In the genomic region with DNA sequence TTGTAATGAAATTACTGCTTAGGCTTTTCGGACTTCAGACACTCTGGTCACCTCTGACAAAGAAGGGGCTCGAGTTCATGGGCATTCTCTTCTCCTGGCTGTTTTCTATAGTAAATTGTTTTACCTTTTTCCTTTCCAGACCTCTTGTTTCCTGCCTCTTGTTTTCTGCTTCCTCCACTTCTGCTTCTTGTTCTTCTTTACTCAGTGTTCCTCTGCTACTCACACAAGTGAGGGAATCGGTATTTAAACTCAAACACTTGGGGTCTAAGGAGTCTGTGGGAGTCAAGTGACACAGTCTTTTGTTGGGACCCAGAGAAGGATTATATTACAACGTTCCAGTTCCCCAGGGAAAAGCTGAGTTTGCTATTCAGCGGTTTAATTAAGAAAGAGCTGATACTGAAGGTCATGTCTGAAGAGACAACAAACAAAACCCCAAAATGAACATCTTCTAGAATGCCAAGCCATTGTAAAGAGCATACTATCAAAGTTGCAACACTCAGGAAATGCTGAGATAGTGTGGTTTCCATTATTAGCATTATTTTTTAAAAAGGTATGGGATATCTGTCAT, we compare ENCODE assay signal across 2 cellular contexts.
TF ChIP-seq lines count a peak whose summit lies in the region.

No MANE protein-coding gene starts in this region.

TF ChIP-seq in SK-N-SH, 30 proteins besides CTCF, POLR2A, EP300 and RAD21 (continued from another document):
- TF ChIP-seq, protein P1, sequence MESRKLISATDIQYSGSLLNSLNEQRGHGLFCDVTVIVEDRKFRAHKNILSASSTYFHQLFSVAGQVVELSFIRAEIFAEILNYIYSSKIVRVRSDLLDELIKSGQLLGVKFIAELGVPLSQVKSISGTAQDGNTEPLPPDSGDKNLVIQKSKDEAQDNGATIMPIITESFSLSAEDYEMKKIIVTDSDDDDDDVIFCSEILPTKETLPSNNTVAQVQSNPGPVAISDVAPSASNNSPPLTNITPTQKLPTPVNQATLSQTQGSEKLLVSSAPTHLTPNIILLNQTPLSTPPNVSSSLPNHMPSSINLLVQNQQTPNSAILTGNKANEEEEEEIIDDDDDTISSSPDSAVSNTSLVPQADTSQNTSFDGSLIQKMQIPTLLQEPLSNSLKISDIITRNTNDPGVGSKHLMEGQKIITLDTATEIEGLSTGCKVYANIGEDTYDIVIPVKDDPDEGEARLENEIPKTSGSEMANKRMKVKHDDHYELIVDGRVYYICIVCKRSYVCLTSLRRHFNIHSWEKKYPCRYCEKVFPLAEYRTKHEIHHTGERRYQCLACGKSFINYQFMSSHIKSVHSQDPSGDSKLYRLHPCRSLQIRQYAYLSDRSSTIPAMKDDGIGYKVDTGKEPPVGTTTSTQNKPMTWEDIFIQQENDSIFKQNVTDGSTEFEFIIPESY (IDR thresholded peaks at IDR 0.05; ENCODE audit: borderline replicate concordance, low read depth) = no peak
- TF ChIP-seq RXRA (IDR thresholded peaks at IDR 0.05; ENCODE audit: borderline replicate concordance, low read depth) = no peak
- no peak for TF ChIP-seq JUND (IDR thresholded peaks at IDR 0.05)
- TF ChIP-seq TAF1 (IDR thresholded peaks at IDR 0.05; ENCODE audit: borderline replicate concordance, low read depth, low read length) = no peak
- TF ChIP-seq SMC3 (IDR thresholded peaks at IDR 0.05; ENCODE audit: low read depth, low read length) = no peak
- no peak for TF ChIP-seq FOXM1 (IDR thresholded peaks at IDR 0.05; ENCODE audit: low read depth)
- no peak for TF ChIP-seq CHD2 (IDR thresholded peaks at IDR 0.05; ENCODE audit: low read length, partially characterized antibody)
- no peak for TF ChIP-seq GATA2 (CRISPR knock-in tag; IDR thresholded peaks at IDR 0.05)
- TF ChIP-seq TCF12 (IDR thresholded peaks at IDR 0.05) = no peak
- no peak for TF ChIP-seq NRF1 (IDR thresholded peaks at IDR 0.05; ENCODE audit: low read depth, low read length)
- TF ChIP-seq RCOR1 (IDR thresholded peaks at IDR 0.05; ENCODE audit: low read length) = no peak
- TF ChIP-seq, protein P2, sequence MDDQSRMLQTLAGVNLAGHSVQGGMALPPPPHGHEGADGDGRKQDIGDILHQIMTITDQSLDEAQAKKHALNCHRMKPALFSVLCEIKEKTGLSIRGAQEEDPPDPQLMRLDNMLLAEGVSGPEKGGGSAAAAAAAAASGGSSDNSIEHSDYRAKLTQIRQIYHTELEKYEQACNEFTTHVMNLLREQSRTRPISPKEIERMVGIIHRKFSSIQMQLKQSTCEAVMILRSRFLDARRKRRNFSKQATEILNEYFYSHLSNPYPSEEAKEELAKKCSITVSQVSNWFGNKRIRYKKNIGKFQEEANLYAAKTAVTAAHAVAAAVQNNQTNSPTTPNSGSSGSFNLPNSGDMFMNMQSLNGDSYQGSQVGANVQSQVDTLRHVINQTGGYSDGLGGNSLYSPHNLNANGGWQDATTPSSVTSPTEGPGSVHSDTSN (IDR thresholded peaks at IDR 0.05) = no peak
- no peak for TF ChIP-seq GABPA (IDR thresholded peaks at IDR 0.05; ENCODE audit: low read depth)
- no peak for TF ChIP-seq POLR2AphosphoS5 (IDR thresholded peaks at IDR 0.05; ENCODE audit: low read depth, low read length)
- TF ChIP-seq, protein P3, sequence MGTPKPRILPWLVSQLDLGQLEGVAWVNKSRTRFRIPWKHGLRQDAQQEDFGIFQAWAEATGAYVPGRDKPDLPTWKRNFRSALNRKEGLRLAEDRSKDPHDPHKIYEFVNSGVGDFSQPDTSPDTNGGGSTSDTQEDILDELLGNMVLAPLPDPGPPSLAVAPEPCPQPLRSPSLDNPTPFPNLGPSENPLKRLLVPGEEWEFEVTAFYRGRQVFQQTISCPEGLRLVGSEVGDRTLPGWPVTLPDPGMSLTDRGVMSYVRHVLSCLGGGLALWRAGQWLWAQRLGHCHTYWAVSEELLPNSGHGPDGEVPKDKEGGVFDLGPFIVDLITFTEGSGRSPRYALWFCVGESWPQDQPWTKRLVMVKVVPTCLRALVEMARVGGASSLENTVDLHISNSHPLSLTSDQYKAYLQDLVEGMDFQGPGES (IDR thresholded peaks at IDR 0.05; ENCODE audit: low read depth, low read length) = no peak

TF ChIP-seq in SK-N-SH treated with all-trans-retinoic acid at 6 μM for 48 hours, 23 proteins besides CTCF, POLR2A, EP300 and RAD21 (continued from another document):
- TF ChIP-seq, protein P4, sequence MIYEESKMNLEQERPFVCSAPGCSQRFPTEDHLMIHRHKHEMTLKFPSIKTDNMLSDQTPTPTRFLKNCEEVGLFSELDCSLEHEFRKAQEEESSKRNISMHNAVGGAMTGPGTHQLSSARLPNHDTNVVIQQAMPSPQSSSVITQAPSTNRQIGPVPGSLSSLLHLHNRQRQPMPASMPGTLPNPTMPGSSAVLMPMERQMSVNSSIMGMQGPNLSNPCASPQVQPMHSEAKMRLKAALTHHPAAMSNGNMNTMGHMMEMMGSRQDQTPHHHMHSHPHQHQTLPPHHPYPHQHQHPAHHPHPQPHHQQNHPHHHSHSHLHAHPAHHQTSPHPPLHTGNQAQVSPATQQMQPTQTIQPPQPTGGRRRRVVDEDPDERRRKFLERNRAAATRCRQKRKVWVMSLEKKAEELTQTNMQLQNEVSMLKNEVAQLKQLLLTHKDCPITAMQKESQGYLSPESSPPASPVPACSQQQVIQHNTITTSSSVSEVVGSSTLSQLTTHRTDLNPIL (CRISPR knock-in tag; IDR thresholded peaks at IDR 0.05; ENCODE audit: low read depth) = no peak
- TF ChIP-seq, protein P5, sequence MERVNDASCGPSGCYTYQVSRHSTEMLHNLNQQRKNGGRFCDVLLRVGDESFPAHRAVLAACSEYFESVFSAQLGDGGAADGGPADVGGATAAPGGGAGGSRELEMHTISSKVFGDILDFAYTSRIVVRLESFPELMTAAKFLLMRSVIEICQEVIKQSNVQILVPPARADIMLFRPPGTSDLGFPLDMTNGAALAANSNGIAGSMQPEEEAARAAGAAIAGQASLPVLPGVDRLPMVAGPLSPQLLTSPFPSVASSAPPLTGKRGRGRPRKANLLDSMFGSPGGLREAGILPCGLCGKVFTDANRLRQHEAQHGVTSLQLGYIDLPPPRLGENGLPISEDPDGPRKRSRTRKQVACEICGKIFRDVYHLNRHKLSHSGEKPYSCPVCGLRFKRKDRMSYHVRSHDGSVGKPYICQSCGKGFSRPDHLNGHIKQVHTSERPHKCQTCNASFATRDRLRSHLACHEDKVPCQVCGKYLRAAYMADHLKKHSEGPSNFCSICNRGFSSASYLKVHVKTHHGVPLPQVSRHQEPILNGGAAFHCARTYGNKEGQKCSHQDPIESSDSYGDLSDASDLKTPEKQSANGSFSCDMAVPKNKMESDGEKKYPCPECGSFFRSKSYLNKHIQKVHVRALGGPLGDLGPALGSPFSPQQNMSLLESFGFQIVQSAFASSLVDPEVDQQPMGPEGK (CRISPR knock-in tag; IDR thresholded peaks at IDR 0.05; ENCODE audit: borderline replicate concordance) = no peak
- no peak for TF ChIP-seq TOX (CRISPR knock-in tag; IDR thresholded peaks at IDR 0.05; ENCODE audit: borderline replicate concordance)
